In genomic region chr20:36092424-36093024, GRCh38 we compare ENCODE assay signal across 8 cellular contexts.
DNase-seq lines count a peak whose midpoint lies in the region; ATAC-seq and TF ChIP-seq lines count a peak whose summit lies in the region.

No MANE protein-coding gene starts in this region.

- H3K27ac ChIP-seq in naive thymus-derived CD4-positive, alpha-beta T cell (ENCODE audit: low read depth, low read length) = no peak overlapping the region

- peaks cover 39 to 58% (median 40%) of the 10 kb centered on the region in 5 donors for H3K27me3 Mint-ChIP-seq in naive thymus-derived CD4-positive, alpha-beta T cell

- H3K4me3 Mint-ChIP-seq in naive thymus-derived CD4-positive, alpha-beta T cell = peak overlapping the region; percentile 90 to 100 (median 94)

- peaks cover 0 to 10% (median 4%) of the 10 kb centered on the region in 5 donors for H3K36me3 Mint-ChIP-seq in naive thymus-derived CD4-positive, alpha-beta T cell

- no peaks in the 10 kb centered on the region for H3K36me3 ChIP-seq in naive thymus-derived CD4-positive, alpha-beta T cell (ENCODE audit: control insufficient read depth in 2 of 3, insufficient read depth in 3 of 3, low read length in 3 of 3)

- peak overlapping the region in 7 of 9 donors; percentile 14 to 82 (median 59) for H3K27ac Mint-ChIP-seq in naive thymus-derived CD4-positive, alpha-beta T cell

- peak overlapping the region; percentile 49 for H3K4me3 ChIP-seq in WI38 (ENCODE audit: low read depth, low read length)
- peak overlapping the region; percentile 70 for H3K4me3 ChIP-seq in epithelial cell of proximal tubule (ENCODE audit: low read depth, low read length)
- peak overlapping the region; percentile 68 for H3K4me3 ChIP-seq in naive thymus-derived CD4-positive, alpha-beta T cell (ENCODE audit: low read length)

- CTCF ChIA-PET in naive thymus-derived CD4-positive, alpha-beta T cell (lab: Charles Lee) = no interaction called here

- ATAC-seq in naive thymus-derived CD4-positive, alpha-beta T cell = peak; percentile 40
- ATAC-seq in GM21360 (IDR thresholded peaks at IDR 0.05; ENCODE audit: unreplicated experiment) (no peak), HG03442 (IDR thresholded peaks at IDR 0.05; ENCODE audit: unreplicated experiment) (no peak)

- DNase-seq in activated gamma-delta T cell (lab: John Stamatoyannopoulos, UW) = peak; percentile 13
- DNase-seq in activated gamma-delta T cell treated with Interleukin-2 at 50 U/mL for 16 hours = no peak
- DNase-seq in epithelial cell of proximal tubule (ENCODE audit: low read depth) = no peak
- peak in 4 of 9 donors; percentile 7 to 26 (median 12) for DNase-seq in naive thymus-derived CD4-positive, alpha-beta T cell
- no peak for DNase-seq in mesenteric fat pad (ENCODE audit: low spot score)

- peaks cover 4 to 16% of the 10 kb centered on the region in 2 donors for H3K27me3 ChIP-seq in naive thymus-derived CD4-positive, alpha-beta T cell (ENCODE audit: control insufficient read depth in 2 of 2, insufficient read depth in 2 of 2, low read length in 2 of 2)

- no peak for TF ChIP-seq CTCF in WI38 (IDR thresholded peaks at IDR 0.05; ENCODE audit: low read depth, low read length)
- no peak for TF ChIP-seq CTCF in epithelial cell of proximal tubule (conservative IDR thresholded peaks at IDR 0.05; ENCODE audit: low read depth, low read length)

- H3K4me1 ChIP-seq in naive thymus-derived CD4-positive, alpha-beta T cell (ENCODE audit: control insufficient read depth in 2 of 2, insufficient read depth in 2 of 2, low read length in 2 of 2) = peaks cover 3 to 11% of the 10 kb centered on the region in 2 donors

- peaks cover 10 to 17% (median 13%) of the 10 kb centered on the region in 7 donors for H3K4me1 Mint-ChIP-seq in naive thymus-derived CD4-positive, alpha-beta T cell

- H3K9me3 Mint-ChIP-seq in naive thymus-derived CD4-positive, alpha-beta T cell = peaks cover 0 to 2% (median 0%) of the 10 kb centered on the region in 11 donors

- POLR2A ChIA-PET in naive thymus-derived CD4-positive, alpha-beta T cell (lab: Charles Lee) = no interaction called here

- intact Hi-C loops in naive thymus-derived CD4-positive, alpha-beta T cell (cut with micrococcal nuclease) = loop anchor here in 1 of 2 donors (2.0 kb wide), 1 partner anchor 42 kb away; no protein-coding TSS in a partner anchor

- H3K9me3 ChIP-seq in naive thymus-derived CD4-positive, alpha-beta T cell (ENCODE audit: control insufficient read depth in 2 of 3, low read length in 3 of 3) = no peaks in the 10 kb centered on the region
